Comparison of ENCODE assay signal across 21 cellular contexts in the genomic region with DNA sequence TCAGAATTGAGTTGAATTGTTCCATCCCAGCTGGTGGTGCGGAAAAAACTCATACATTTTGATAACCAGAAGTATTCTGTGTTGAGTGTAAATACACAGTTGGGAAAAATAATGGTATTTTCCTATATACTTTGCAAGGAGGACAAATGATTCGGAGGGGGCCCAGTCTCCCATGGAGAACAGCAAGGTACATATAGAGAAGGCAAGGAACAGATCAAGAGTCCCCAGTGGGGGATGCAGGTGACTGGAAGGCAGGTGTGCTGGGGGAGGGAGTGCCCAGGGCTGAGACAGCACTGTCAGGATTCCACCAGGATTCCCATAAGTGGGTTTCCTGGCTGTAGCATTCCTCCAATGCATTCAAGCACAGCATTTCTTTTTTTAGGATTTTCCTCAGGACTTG. TPM values are rescaled to one million over a fixed set of nuclear protein-coding genes. Genes with fewer than 3 reads are reported as not detected.
"Had no signal": no experiment of that assay in that cellular context is flagged by ENCODE, and none has a peak within 500 bp of the region (broad histone marks: within the 10 kb centered on the region; RNA-seq: fewer than 3 reads in every experiment).

No MANE protein-coding gene starts in this region.

- FAIRE-seq: colon, keratinocyte had no signal

- H3K27ac Mint-ChIP-seq: activated CD4-positive, alpha-beta memory T cell treated with anti-CD3 and anti-CD28 coated beads, Interleukin-2, amount 10 ng/mL, durations not matched to agents 7 days and 5 days; activated CD4-positive, alpha-beta T cell treated with anti-CD3 and anti-CD28 coated beads, Interleukin-2, amount 10 ng/mL, durations not matched to agents 24 days and 14 days; activated T-cell treated with anti-CD3 and anti-CD28 coated beads, Interleukin-2, amount 50 U/mL, for 24 hours; activated T-helper 17 cell treated with anti-CD3 and anti-CD28 coated beads, Interleukin-2, amount 50 U/mL, for 72 hours; naive thymus-derived CD8-positive, alpha-beta T cell; progenitor cell of endocrine pancreas; stimulated activated effector memory CD8-positive, alpha-beta T cell treated with anti-CD3 and anti-CD28 coated beads, Interleukin-12 subunit alpha, Interleukin-12 subunit beta, amount 100 ng/mL, for 72 hours had no signal

- DNase-seq: activated CD4-positive, alpha-beta memory T cell treated with anti-CD3 and anti-CD28 coated beads, Interleukin-2, amount 10 ng/mL, durations not matched to agents 7 days and 5 days; activated CD4-positive, alpha-beta T cell treated with anti-CD3 and anti-CD28 coated beads, Interleukin-2, amount 10 ng/mL, durations not matched to agents 24 days and 14 days; activated T-cell treated with anti-CD3 and anti-CD28 coated beads, Interleukin-2, amount 50 U/mL, for 24 hours; aorta; brain microvascular endothelial cell; central memory CD4-positive, alpha-beta T cell; esophagus squamous epithelium; heart right ventricle; naive thymus-derived CD8-positive, alpha-beta T cell; stimulated activated CD4-positive, alpha-beta T cell treated with anti-CD3 and anti-CD28 coated beads, Interleukin-12 subunit alpha, Interleukin-12 subunit beta, amount 100 ng/mL, for 4 hours; stimulated activated naive CD8-positive, alpha-beta T cell treated with anti-CD3 and anti-CD28 coated beads, Interleukin-15, amount 100 ng/mL, for 72 hours; trophoblast cell had no signal

- H3K9me3 Mint-ChIP-seq: activated CD4-positive, alpha-beta memory T cell treated with anti-CD3 and anti-CD28 coated beads, Interleukin-2, amount 10 ng/mL, durations not matched to agents 7 days and 5 days had no signal

- H3K4me1 Mint-ChIP-seq: activated CD4-positive, alpha-beta memory T cell treated with anti-CD3 and anti-CD28 coated beads, Interleukin-2, amount 10 ng/mL, durations not matched to agents 7 days and 5 days; activated CD4-positive, alpha-beta T cell treated with anti-CD3 and anti-CD28 coated beads, Interleukin-2, amount 10 ng/mL, durations not matched to agents 24 days and 14 days; activated T-helper 17 cell treated with anti-CD3 and anti-CD28 coated beads, Interleukin-2, amount 50 U/mL, for 72 hours; stimulated activated effector memory CD8-positive, alpha-beta T cell treated with anti-CD3 and anti-CD28 coated beads, Interleukin-12 subunit alpha, Interleukin-12 subunit beta, amount 100 ng/mL, for 72 hours; stimulated activated naive CD8-positive, alpha-beta T cell treated with anti-CD3 and anti-CD28 coated beads, Interleukin-15, amount 100 ng/mL, for 72 hours had no signal

- ATAC-seq: activated CD4-positive, CD25-positive, alpha-beta regulatory T cell treated with anti-CD3 and anti-CD28 coated beads, Interleukin-2, amount 50 U/mL, for 24 hours; activated naive CD4-positive, alpha-beta T cell treated with anti-CD3 and anti-CD28 coated beads, Interleukin-2, amount 50 U/mL, for 72 hours; activated T-helper 17 cell treated with anti-CD3 and anti-CD28 coated beads, Interleukin-2, amount 50 U/mL, for 72 hours; gastroesophageal sphincter; naive thymus-derived CD8-positive, alpha-beta T cell; stimulated activated effector memory CD8-positive, alpha-beta T cell treated with anti-CD3 and anti-CD28 coated beads, Interleukin-12 subunit alpha, Interleukin-12 subunit beta, amount 100 ng/mL, for 72 hours; stimulated activated naive CD8-positive, alpha-beta T cell treated with anti-CD3 and anti-CD28 coated beads, Interleukin-15, amount 100 ng/mL, for 72 hours had no signal

- H3K27ac ChIP-seq: brain microvascular endothelial cell, vagina had no signal

- H3K36me3 Mint-ChIP-seq: activated naive CD4-positive, alpha-beta T cell treated with anti-CD3 and anti-CD28 coated beads, Interleukin-2, amount 50 U/mL, for 72 hours; stimulated activated effector memory CD8-positive, alpha-beta T cell treated with anti-CD3 and anti-CD28 coated beads, Interleukin-12 subunit alpha, Interleukin-12 subunit beta, amount 100 ng/mL, for 72 hours had no signal

- H3K9me3 ChIP-seq: vagina had no signal

- H3K4me3 Mint-ChIP-seq: activated CD4-positive, alpha-beta memory T cell treated with anti-CD3 and anti-CD28 coated beads, Interleukin-2, amount 10 ng/mL, durations not matched to agents 7 days and 5 days; activated CD4-positive, alpha-beta T cell treated with anti-CD3 and anti-CD28 coated beads, Interleukin-2, amount 10 ng/mL, durations not matched to agents 24 days and 14 days; activated T-cell treated with anti-CD3 and anti-CD28 coated beads, Interleukin-2, amount 50 U/mL, for 24 hours; activated T-helper 17 cell treated with anti-CD3 and anti-CD28 coated beads, Interleukin-2, amount 50 U/mL, for 72 hours; naive thymus-derived CD8-positive, alpha-beta T cell; stimulated activated effector memory CD8-positive, alpha-beta T cell treated with anti-CD3 and anti-CD28 coated beads, Interleukin-12 subunit alpha, Interleukin-12 subunit beta, amount 100 ng/mL, for 72 hours; stimulated activated naive CD8-positive, alpha-beta T cell treated with anti-CD3 and anti-CD28 coated beads, Interleukin-15, amount 100 ng/mL, for 72 hours had no signal

- H3K4me3 ChIP-seq: vagina had no signal

- H3K36me3 ChIP-seq: brain microvascular endothelial cell, esophagus squamous epithelium, gastroesophageal sphincter, heart right ventricle, vagina had no signal

- H3K27me3 ChIP-seq: esophagus squamous epithelium, gastroesophageal sphincter, heart right ventricle, vagina had no signal

- H3K4me1 ChIP-seq: vagina had no signal

RNA-seq across cellular contexts. Expression of gene ADCY1, which starts 10.8 kb away (rescaled TPM):
- total RNA-seq: naive thymus-derived CD8-positive, alpha-beta T cell had no signal
